1 cellular context compared by ENCODE assay signal in the genomic region with DNA sequence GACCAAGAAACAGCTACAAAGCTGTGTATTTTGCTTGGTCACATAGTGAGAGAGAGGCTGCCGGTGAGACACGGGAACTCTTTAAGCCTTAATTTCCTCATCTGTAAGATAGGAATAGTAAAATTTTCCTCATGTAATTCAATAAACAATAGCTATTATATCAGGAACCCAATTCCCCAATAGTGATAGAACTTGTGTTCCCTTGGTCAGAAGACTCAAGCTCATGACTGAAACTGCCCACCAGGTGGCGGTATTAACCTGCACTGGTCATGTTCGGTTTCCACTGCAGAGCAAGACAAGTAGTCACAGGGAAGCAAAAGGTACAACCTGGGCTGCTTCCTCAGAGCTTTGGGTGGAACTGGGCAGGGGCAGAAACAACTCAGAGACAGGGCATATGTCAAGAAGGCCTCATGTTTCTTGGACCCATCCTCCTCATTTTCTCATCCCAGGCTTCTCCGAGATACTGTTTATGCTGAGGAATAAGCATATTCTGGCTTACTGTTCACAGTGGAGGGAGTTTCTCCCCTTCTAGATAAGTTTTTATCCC.
A peak's percentile ranks its signal among the peaks of the same experiment; 100 is the strongest.
TF ChIP-seq lines count a peak whose summit lies in the region.

No MANE protein-coding gene starts in this region.

TF ChIP-seq in WTC11, 78 proteins besides CTCF, POLR2A, EP300 and RAD21:
- TF ChIP-seq GABPB1 (CRISPR knock-in tag; IDR thresholded peaks at IDR 0.05) = 0 out of 2 replicates have a peak, but pooled peaks have one; percentile 46
- TF ChIP-seq, protein P1, sequence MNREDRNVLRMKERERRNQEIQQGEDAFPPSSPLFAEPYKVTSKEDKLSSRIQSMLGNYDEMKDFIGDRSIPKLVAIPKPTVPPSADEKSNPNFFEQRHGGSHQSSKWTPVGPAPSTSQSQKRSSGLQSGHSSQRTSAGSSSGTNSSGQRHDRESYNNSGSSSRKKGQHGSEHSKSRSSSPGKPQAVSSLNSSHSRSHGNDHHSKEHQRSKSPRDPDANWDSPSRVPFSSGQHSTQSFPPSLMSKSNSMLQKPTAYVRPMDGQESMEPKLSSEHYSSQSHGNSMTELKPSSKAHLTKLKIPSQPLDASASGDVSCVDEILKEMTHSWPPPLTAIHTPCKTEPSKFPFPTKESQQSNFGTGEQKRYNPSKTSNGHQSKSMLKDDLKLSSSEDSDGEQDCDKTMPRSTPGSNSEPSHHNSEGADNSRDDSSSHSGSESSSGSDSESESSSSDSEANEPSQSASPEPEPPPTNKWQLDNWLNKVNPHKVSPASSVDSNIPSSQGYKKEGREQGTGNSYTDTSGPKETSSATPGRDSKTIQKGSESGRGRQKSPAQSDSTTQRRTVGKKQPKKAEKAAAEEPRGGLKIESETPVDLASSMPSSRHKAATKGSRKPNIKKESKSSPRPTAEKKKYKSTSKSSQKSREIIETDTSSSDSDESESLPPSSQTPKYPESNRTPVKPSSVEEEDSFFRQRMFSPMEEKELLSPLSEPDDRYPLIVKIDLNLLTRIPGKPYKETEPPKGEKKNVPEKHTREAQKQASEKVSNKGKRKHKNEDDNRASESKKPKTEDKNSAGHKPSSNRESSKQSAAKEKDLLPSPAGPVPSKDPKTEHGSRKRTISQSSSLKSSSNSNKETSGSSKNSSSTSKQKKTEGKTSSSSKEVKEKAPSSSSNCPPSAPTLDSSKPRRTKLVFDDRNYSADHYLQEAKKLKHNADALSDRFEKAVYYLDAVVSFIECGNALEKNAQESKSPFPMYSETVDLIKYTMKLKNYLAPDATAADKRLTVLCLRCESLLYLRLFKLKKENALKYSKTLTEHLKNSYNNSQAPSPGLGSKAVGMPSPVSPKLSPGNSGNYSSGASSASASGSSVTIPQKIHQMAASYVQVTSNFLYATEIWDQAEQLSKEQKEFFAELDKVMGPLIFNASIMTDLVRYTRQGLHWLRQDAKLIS (CRISPR knock-in tag; IDR thresholded peaks at IDR 0.05; ENCODE audit: borderline replicate concordance) = no peak
- TF ChIP-seq, protein P2, sequence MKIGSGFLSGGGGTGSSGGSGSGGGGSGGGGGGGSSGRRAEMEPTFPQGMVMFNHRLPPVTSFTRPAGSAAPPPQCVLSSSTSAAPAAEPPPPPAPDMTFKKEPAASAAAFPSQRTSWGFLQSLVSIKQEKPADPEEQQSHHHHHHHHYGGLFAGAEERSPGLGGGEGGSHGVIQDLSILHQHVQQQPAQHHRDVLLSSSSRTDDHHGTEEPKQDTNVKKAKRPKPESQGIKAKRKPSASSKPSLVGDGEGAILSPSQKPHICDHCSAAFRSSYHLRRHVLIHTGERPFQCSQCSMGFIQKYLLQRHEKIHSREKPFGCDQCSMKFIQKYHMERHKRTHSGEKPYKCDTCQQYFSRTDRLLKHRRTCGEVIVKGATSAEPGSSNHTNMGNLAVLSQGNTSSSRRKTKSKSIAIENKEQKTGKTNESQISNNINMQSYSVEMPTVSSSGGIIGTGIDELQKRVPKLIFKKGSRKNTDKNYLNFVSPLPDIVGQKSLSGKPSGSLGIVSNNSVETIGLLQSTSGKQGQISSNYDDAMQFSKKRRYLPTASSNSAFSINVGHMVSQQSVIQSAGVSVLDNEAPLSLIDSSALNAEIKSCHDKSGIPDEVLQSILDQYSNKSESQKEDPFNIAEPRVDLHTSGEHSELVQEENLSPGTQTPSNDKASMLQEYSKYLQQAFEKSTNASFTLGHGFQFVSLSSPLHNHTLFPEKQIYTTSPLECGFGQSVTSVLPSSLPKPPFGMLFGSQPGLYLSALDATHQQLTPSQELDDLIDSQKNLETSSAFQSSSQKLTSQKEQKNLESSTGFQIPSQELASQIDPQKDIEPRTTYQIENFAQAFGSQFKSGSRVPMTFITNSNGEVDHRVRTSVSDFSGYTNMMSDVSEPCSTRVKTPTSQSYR (CRISPR knock-in tag; IDR thresholded peaks at IDR 0.05) = no peak
- TF ChIP-seq, protein P3, sequence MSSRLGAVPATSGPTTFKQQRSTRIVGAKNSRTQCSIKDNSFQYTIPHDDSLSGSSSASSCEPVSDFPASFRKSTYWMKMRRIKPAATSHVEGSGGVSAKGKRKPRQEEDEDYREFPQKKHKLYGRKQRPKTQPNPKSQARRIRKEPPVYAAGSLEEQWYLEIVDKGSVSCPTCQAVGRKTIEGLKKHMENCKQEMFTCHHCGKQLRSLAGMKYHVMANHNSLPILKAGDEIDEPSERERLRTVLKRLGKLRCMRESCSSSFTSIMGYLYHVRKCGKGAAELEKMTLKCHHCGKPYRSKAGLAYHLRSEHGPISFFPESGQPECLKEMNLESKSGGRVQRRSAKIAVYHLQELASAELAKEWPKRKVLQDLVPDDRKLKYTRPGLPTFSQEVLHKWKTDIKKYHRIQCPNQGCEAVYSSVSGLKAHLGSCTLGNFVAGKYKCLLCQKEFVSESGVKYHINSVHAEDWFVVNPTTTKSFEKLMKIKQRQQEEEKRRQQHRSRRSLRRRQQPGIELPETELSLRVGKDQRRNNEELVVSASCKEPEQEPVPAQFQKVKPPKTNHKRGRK (CRISPR knock-in tag; IDR thresholded peaks at IDR 0.05; ENCODE audit: borderline replicate concordance) = no peak
- no peak for TF ChIP-seq SOX15 (CRISPR knock-in tag; IDR thresholded peaks at IDR 0.05)
- TF ChIP-seq SP1 (CRISPR knock-in tag; conservative IDR thresholded peaks at IDR 0.05) = no peak
- TF ChIP-seq EMX1 (CRISPR knock-in tag; IDR thresholded peaks at IDR 0.05) = no peak
- TF ChIP-seq, protein P4, sequence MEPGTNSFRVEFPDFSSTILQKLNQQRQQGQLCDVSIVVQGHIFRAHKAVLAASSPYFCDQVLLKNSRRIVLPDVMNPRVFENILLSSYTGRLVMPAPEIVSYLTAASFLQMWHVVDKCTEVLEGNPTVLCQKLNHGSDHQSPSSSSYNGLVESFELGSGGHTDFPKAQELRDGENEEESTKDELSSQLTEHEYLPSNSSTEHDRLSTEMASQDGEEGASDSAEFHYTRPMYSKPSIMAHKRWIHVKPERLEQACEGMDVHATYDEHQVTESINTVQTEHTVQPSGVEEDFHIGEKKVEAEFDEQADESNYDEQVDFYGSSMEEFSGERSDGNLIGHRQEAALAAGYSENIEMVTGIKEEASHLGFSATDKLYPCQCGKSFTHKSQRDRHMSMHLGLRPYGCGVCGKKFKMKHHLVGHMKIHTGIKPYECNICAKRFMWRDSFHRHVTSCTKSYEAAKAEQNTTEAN (CRISPR knock-in tag; IDR thresholded peaks at IDR 0.05) = no peak
- TF ChIP-seq NR2C2 (CRISPR knock-in tag; IDR thresholded peaks at IDR 0.05) = no peak
